23 cellular contexts compared by ENCODE assay signal in genomic region chr2:19336781-19337180, GRCh38. TPM values are rescaled to one million over a fixed set of nuclear protein-coding genes. Genes with fewer than 3 reads are reported as not detected.
"Had no signal": no experiment of that assay in that cellular context is flagged by ENCODE, and none has a peak within 500 bp of the region (broad histone marks: within the 10 kb centered on the region; RNA-seq: fewer than 3 reads in every experiment).

No MANE protein-coding gene starts in this region.

- H3K9me3 ChIP-seq: body of pancreas, colonic mucosa, lower lobe of right lung, psoas muscle, spleen, tibial nerve had no signal

- H3K27ac ChIP-seq: body of pancreas, colonic mucosa, lower lobe of right lung, neural progenitor cell, psoas muscle, spleen, tibial nerve had no signal

- ATAC-seq: activated T-helper 17 cell treated with anti-CD3 and anti-CD28 coated beads, Interleukin-2, amount 50 U/mL, for 72 hours; body of pancreas; lower lobe of right lung; SK-N-SH treated with all-trans-retinoic acid at 6 μM for 48 hours; stimulated activated memory B cell treated with anti-CD40 and anti-IgM and Interleukin-4, amounts not matched to agents 10 μg/mL and 1 μg/mL and 100 μg/mL, for 72 hours had no signal

- H3K4me3 ChIP-seq: body of pancreas, colonic mucosa, lower lobe of right lung, neural progenitor cell, psoas muscle, spleen, tibial nerve had no signal

- DNase-seq: activated B cell treated with CpG ODN at 0.5 μM for 24 hours; activated CD4-positive, alpha-beta memory T cell treated with anti-CD3 and anti-CD28 coated beads for 36 hours; activated CD4-positive, alpha-beta T cell treated with anti-CD3 and anti-CD28 coated beads for 4 hours; activated naive CD4-positive, alpha-beta T cell; activated naive CD8-positive, alpha-beta T cell treated with anti-CD3 and anti-CD28 coated beads for 36 hours; amniotic stem cell; body of pancreas; central memory CD4-positive, alpha-beta T cell; colonic mucosa; immature natural killer cell; lower lobe of right lung; naive B cell; psoas muscle; spleen; stimulated activated CD4-positive, alpha-beta T cell treated with anti-CD3 and anti-CD28 coated beads, Interleukin-4, amount 100 ng/mL, for 4 hours; T-helper 1 cell; T-helper 9 cell had no signal

- H3K4me1 ChIP-seq: body of pancreas, colonic mucosa, lower lobe of right lung, neural progenitor cell, psoas muscle, spleen had no signal

- H3K27me3 ChIP-seq: body of pancreas, colonic mucosa, neural progenitor cell, spleen, tibial nerve had no signal

- H3K36me3 ChIP-seq: colonic mucosa, lower lobe of right lung, neural progenitor cell had no signal

RNA-seq across cellular contexts. Expression of gene OSR1, which starts 21.6 kb away (rescaled TPM):
- total RNA-seq: activated B cell treated with CpG ODN at 0.5 μM for 24 hours; activated CD4-positive, alpha-beta memory T cell treated with anti-CD3 and anti-CD28 coated beads for 36 hours; activated naive CD8-positive, alpha-beta T cell treated with anti-CD3 and anti-CD28 coated beads for 36 hours; activated T-helper 17 cell treated with anti-CD3 and anti-CD28 coated beads, Interleukin-2, amount 50 U/mL, for 72 hours; epithelial cell of proximal tubule had no signal
- polyA plus RNA-seq: immature natural killer cell had no signal
